In genomic region chr5:116595498-116595897, GRCh38 we compare ENCODE assay signal across 34 cellular contexts. TPM values are rescaled to one million over a fixed set of nuclear protein-coding genes. Genes with fewer than 3 reads are reported as not detected.
"Had no signal": no experiment of that assay in that cellular context is flagged by ENCODE, and none has a peak within 500 bp of the region (broad histone marks: within the 10 kb centered on the region; RNA-seq: fewer than 3 reads in every experiment).

No MANE protein-coding gene starts in this region.

- H3K36me3 ChIP-seq: adrenal gland, brain microvascular endothelial cell, cardiac muscle cell had no signal

- H3K4me3 ChIP-seq: adrenal gland, body of pancreas, cardiac muscle cell had no signal

- H3K4me1 ChIP-seq: adrenal gland, body of pancreas had no signal

- H3K9me3 ChIP-seq: adrenal gland, body of pancreas had no signal

- ATAC-seq: activated CD8-positive, alpha-beta T cell treated with anti-CD3 and anti-CD28 coated beads for 36 hours; activated naive CD4-positive, alpha-beta T cell treated with anti-CD3 and anti-CD28 coated beads, Interleukin-2, amount 50 U/mL, for 72 hours; activated T-cell treated with anti-CD3 and anti-CD28 coated beads, Interleukin-2, amount 50 U/mL, for 4 hours; activated T-cell treated with anti-CD3 and anti-CD28 coated beads, Interleukin-2, amount 50 U/mL, for 72 hours; activated T-helper 17 cell treated with anti-CD3 and anti-CD28 coated beads, Interleukin-2, amount 50 U/mL, for 72 hours; body of pancreas had no signal

- H3K27me3 ChIP-seq: adrenal gland, body of pancreas, brain microvascular endothelial cell, cardiac muscle cell had no signal

- H3K27ac ChIP-seq: adrenal gland, body of pancreas, brain microvascular endothelial cell, cardiac muscle cell, VCaP had no signal

- DNase-seq: activated B cell treated with CpG ODN at 0.5 μM for 24 hours; activated CD4-positive, alpha-beta memory T cell treated with anti-CD3 and anti-CD28 coated beads for 36 hours; activated CD4-positive, alpha-beta T cell treated with anti-CD3 and anti-CD28 coated beads for 4 hours; activated CD4-positive, alpha-beta T cell treated with anti-CD3 and anti-CD28 coated beads, Interleukin-2, amount 10 ng/mL, durations not matched to agents 24 days and 14 days; activated CD4-positive, alpha-beta T cell treated with anti-CD3 and anti-CD28 coated beads, Interleukin-2, amount 50 U/mL, for 1 hour; activated CD4-positive, alpha-beta T cell treated with anti-CD3 and anti-CD28 coated beads, Interleukin-2, amount 50 U/mL, for 4 hours; activated CD4-positive, CD25-positive, alpha-beta regulatory T cell treated with anti-CD3 and anti-CD28 coated beads, Interleukin-2, amount 50 U/mL, for 72 hours; activated CD8-positive, alpha-beta memory T cell treated with anti-CD3 and anti-CD28 coated beads, Interleukin-2, amount 50 U/mL, for 4 hours; activated CD8-positive, alpha-beta T cell treated with anti-CD3 and anti-CD28 coated beads for 36 hours; activated effector memory CD4-positive, alpha-beta T cell treated with anti-CD3 and anti-CD28 coated beads, Interleukin-2, amount 50 U/mL, for 16 hours; activated gamma-delta T cell treated with Interleukin-2 at 50 U/mL for 16 hours; activated naive CD4-positive, alpha-beta T cell; activated naive CD4-positive, alpha-beta T cell treated with anti-CD3 and anti-CD28 coated beads for 36 hours; activated naive CD4-positive, alpha-beta T cell treated with anti-CD3 and anti-CD28 coated beads, Interleukin-2, amount 50 U/mL, for 16 hours; activated naive CD8-positive, alpha-beta T cell treated with anti-CD3 and anti-CD28 coated beads for 36 hours; activated T-cell treated with anti-CD3 and anti-CD28 coated beads for 4 hours; activated T-cell treated with anti-CD3 and anti-CD28 coated beads, Interleukin-2, amount 50 U/mL, for 1 hour; activated T-cell treated with anti-CD3 and anti-CD28 coated beads, Interleukin-2, amount 50 U/mL, for 4 hours; activated T-cell treated with anti-CD3 and anti-CD28 coated beads, Interleukin-2, amount 50 U/mL, for 72 hours; adrenal gland; amniotic stem cell; aorta; body of pancreas; brain microvascular endothelial cell; caudate nucleus; SW 1271; T-helper 1 cell; T-helper 2 cell; T-helper 9 cell had no signal

RNA-seq across cellular contexts. Expression of gene SEMA6A, which starts 20.9 kb away (rescaled TPM):
- total RNA-seq: activated CD4-positive, alpha-beta memory T cell treated with anti-CD3 and anti-CD28 coated beads for 36 hours; activated CD8-positive, alpha-beta memory T cell treated with anti-CD3 and anti-CD28 coated beads for 36 hours; activated CD8-positive, alpha-beta T cell treated with anti-CD3 and anti-CD28 coated beads for 36 hours; activated naive CD8-positive, alpha-beta T cell treated with anti-CD3 and anti-CD28 coated beads for 36 hours had no signal
